Comparison of ENCODE assay signal across 9 cellular contexts in the genomic region with DNA sequence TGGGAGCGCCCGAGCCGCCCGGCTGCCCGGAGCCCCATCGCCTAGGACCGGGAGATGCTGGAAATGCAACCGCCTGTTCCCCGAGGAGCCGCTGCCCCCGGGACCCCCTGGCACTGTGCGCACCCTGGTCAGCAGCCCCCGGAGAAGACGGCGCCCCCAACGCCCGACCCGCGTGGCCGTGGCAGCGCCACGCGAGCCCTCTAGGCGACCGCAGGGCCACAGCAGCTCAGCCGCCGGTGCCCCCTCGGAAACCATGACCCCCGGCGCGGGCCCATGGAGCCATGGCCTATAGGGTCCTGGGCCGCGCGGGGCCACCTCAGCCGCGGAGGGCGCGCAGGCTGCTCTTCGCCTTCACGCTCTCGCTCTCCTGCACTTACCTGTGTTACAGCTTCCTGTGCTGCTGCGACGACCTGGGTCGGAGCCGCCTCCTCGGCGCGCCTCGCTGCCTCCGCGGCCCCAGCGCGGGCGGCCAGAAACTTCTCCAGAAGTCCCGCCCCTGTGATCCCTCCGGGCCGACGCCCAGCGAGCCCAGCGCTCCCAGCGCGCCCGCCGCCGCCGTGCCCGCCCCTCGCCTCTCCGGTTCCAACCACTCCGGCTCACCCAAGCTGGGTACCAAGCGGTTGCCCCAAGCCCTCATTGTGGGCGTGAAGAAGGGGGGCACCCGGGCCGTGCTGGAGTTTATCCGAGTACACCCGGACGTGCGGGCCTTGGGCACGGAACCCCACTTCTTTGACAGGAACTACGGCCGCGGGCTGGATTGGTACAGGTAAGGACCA. TPM values are rescaled to one million over a fixed set of nuclear protein-coding genes. Genes with fewer than 3 reads are reported as not detected.
DNase-seq lines count a peak whose midpoint lies in the region; ATAC-seq and TF ChIP-seq lines count a peak whose summit lies in the region.
"Had no signal": no experiment of that assay in that cellular context is flagged by ENCODE, and none has a peak within 500 bp of the region (broad histone marks: within the 10 kb centered on the region; RNA-seq: fewer than 3 reads in every experiment).

No MANE protein-coding gene starts in this region.

- H3K36me3 Mint-ChIP-seq in activated CD4-positive, alpha-beta memory T cell treated with anti-CD3 and anti-CD28 coated beads for 36 hours, result no peaks in the 10 kb centered on the region

- no peaks in the 10 kb centered on the region for H3K9me3 ChIP-seq in ectodermal cell (ENCODE audit: control insufficient read depth, low read length)
- no peaks in the 10 kb centered on the region for H3K9me3 ChIP-seq in stomach

- no peak overlapping the region for H3K27ac Mint-ChIP-seq in activated CD4-positive, alpha-beta memory T cell treated with anti-CD3 and anti-CD28 coated beads for 36 hours

- TF ChIP-seq POLR2A in stomach (IDR thresholded peaks at IDR 0.05), result no peak

- H3K4me3 Mint-ChIP-seq in activated CD4-positive, alpha-beta memory T cell treated with anti-CD3 and anti-CD28 coated beads for 36 hours, result no peak overlapping the region

- no peak for ATAC-seq in HG03045 (IDR thresholded peaks at IDR 0.05; ENCODE audit: unreplicated experiment)

- no peaks in the 10 kb centered on the region for H3K4me1 ChIP-seq in ectodermal cell (ENCODE audit: control insufficient read depth, insufficient read depth, low read length)
- peaks cover 16 to 24% (median 21%) of the 10 kb centered on the region in 4 donors for H3K4me1 ChIP-seq in stomach

- DNase-seq in NCI-H510A (lab: John Stamatoyannopoulos, UW) (peak; percentile 63), left kidney (ENCODE audit: low read depth, low spot score) (peak; percentile 26), stomach (no peak), NCI-H524 treated with DMSO at 0.1 percent for 48 hours (lab: John Stamatoyannopoulos, UW) (no peak)
- no peak for DNase-seq in activated CD4-positive, alpha-beta memory T cell treated with anti-CD3 and anti-CD28 coated beads for 36 hours
- no peak for DNase-seq in activated T-cell treated with anti-CD3 and anti-CD28 coated beads, Interleukin-2, amount 50 U/mL, for 1 hour
- DNase-seq: central memory CD4-positive, alpha-beta T cell had no signal

- H3K4me3 ChIP-seq in ectodermal cell (ENCODE audit: insufficient read depth, low read depth, low read length) (peak overlapping the region; percentile 29), stomach (peak overlapping the region; percentile 46 to 58 (median 48))

- H3K36me3 ChIP-seq in ectodermal cell (ENCODE audit: control insufficient read depth, insufficient read depth, low read length), result no peaks in the 10 kb centered on the region
- no peaks in the 10 kb centered on the region for H3K36me3 ChIP-seq in stomach

- CTCF ChIA-PET in activated CD4-positive, alpha-beta memory T cell treated with anti-CD3 and anti-CD28 coated beads for 36 hours (lab: Charles Lee), result no interaction called here

- POLR2A ChIA-PET in activated CD4-positive, alpha-beta memory T cell treated with anti-CD3 and anti-CD28 coated beads for 36 hours (lab: Charles Lee), result no interaction called here

- WGBS in ectodermal cell, 2 experiments, result 2 to 3% methylated on average over 82 of the region's 82 CpGs
- WGBS in stomach, 5 donors, result 2 to 6% (median 3%) methylated on average over 15 to 82 of the region's 82 CpGs

- peak in 1 of 7 experiments; percentile 1 for TF ChIP-seq CTCF in stomach (IDR thresholded peaks at IDR 0.05)

- H3K27me3 ChIP-seq in ectodermal cell (ENCODE audit: control insufficient read depth, insufficient read depth, low read length, poor library complexity, severe bottlenecking) (peaks cover 63% of the 10 kb centered on the region), stomach (peaks cover 8 to 70% (median 32%) of the 10 kb centered on the region in 3 donors)

- no peak overlapping the region for H3K27ac ChIP-seq in ectodermal cell (ENCODE audit: insufficient read depth, low read depth, low read length, poor library complexity, severe bottlenecking)
- peak overlapping the region in 1 of 5 donors; percentile 24 for H3K27ac ChIP-seq in stomach

- intact Hi-C loops in stomach (cut with DNase I; ENCODE audit: low total_unique reads), result no loop called here
- intact Hi-C loops in activated CD4-positive, alpha-beta memory T cell treated with anti-CD3 and anti-CD28 coated beads for 36 hours (cut with micrococcal nuclease), result no loop called here

- peaks cover 5% of the 10 kb centered on the region for H3K9me3 Mint-ChIP-seq in activated CD4-positive, alpha-beta memory T cell treated with anti-CD3 and anti-CD28 coated beads for 36 hours

- peaks cover 6% of the 10 kb centered on the region for H3K4me1 Mint-ChIP-seq in activated CD4-positive, alpha-beta memory T cell treated with anti-CD3 and anti-CD28 coated beads for 36 hours (ENCODE audit: low read depth)

- no peak for TF ChIP-seq EP300 in stomach (IDR thresholded peaks at IDR 0.05)

- H3K27me3 Mint-ChIP-seq in activated CD4-positive, alpha-beta memory T cell treated with anti-CD3 and anti-CD28 coated beads for 36 hours, result peaks cover 38% of the 10 kb centered on the region

RNA-seq across cellular contexts. Expression of a gene that starts 0.6 kb away (rescaled TPM):
- not detected for polyA plus RNA-seq in ectodermal cell (2013, experiment 1 of 4)
- not detected for polyA plus RNA-seq in ectodermal cell (2013, experiment 2 of 4)
- polyA plus RNA-seq in ectodermal cell (2013, experiment 3 of 4), result not detected
- polyA plus RNA-seq in ectodermal cell (2013, experiment 4 of 4), result 0.28 TPM
- 1 to 10 TPM in 1 of 5 donors, under 1 TPM in 2, not detected in 2; 0.37 to 2.7 (median 0.58) TPM for total RNA-seq in stomach
- under 1 TPM; 0.10 to 0.44 (median 0.31) TPM for polyA plus RNA-seq in stomach
- not detected for total RNA-seq in activated CD4-positive, alpha-beta memory T cell treated with anti-CD3 and anti-CD28 coated beads for 36 hours

Comparison
In these comparisons a context has a peak if more than half of its experiments do, and no peak if none do; other contexts are left out.
1. DNase-seq: peak in NCI-H510A (single experiment) and left kidney (single experiment); none in stomach (single experiment), activated CD4-positive, alpha-beta memory T cell treated with anti-CD3 and anti-CD28 coated beads for 36 hours (single experiment), activated T-cell treated with anti-CD3 and anti-CD28 coated beads, Interleukin-2, amount 50 U/mL, for 1 hour (single experiment) and NCI-H524 treated with DMSO at 0.1 percent for 48 hours (single experiment).